Comparison of ENCODE assay signal across 9 cellular contexts in genomic region chr14:73057939-73058223, GRCh38. TPM values are rescaled to one million over a fixed set of nuclear protein-coding genes. Genes with fewer than 3 reads are reported as not detected.
A peak's percentile ranks its signal among the peaks of the same experiment; 100 is the strongest.
DNase-seq lines count a peak whose midpoint lies in the region; TF ChIP-seq lines count a peak whose summit lies in the region.
"Had no signal": no experiment of that assay in that cellular context is flagged by ENCODE, and none has a peak within 500 bp of the region (broad histone marks: within the 10 kb centered on the region; RNA-seq: fewer than 3 reads in every experiment).

No MANE protein-coding gene starts in this region.

- no peak for TF ChIP-seq CTCF in BE2C (IDR thresholded peaks at IDR 0.05; ENCODE audit: low read depth, low read length)
- TF ChIP-seq CTCF in OCI-LY1 (IDR thresholded peaks at IDR 0.05; ENCODE audit: low read length) = no peak
- no peak for TF ChIP-seq CTCF in esophagus muscularis mucosa (IDR thresholded peaks at IDR 0.05)
- TF ChIP-seq CTCF in neutrophil (IDR thresholded peaks at IDR 0.05) = no peak
- TF ChIP-seq CTCF in osteocyte (IDR thresholded peaks at IDR 0.05) = no peak

- H3K4me1 ChIP-seq in BE2C (no peaks in the 10 kb centered on the region), OCI-LY1 (ENCODE audit: insufficient read depth, low read length, severe bottlenecking) (peaks cover 29% of the 10 kb centered on the region), esophagus muscularis mucosa (peaks cover 38 to 46% (median 43%) of the 10 kb centered on the region in 4 donors), neutrophil (ENCODE audit: control insufficient read depth in 1 of 2, insufficient read depth in 1 of 2, low read depth in 1 of 2, low read length in 1 of 2) (peaks cover 22 to 30% of the 10 kb centered on the region in 2 experiments)

- H3K4me3 Mint-ChIP-seq in osteocyte (ENCODE audit: unreplicated experiment) = no peak overlapping the region
- H3K4me3 Mint-ChIP-seq: effector memory CD8-positive, alpha-beta T cell had no signal

- H3K27ac Mint-ChIP-seq in osteocyte (ENCODE audit: unreplicated experiment) = no peak overlapping the region
- H3K27ac Mint-ChIP-seq: effector memory CD8-positive, alpha-beta T cell had no signal

- peaks cover 42% of the 10 kb centered on the region for H3K79me2 ChIP-seq in OCI-LY1 (ENCODE audit: insufficient read depth, low read length)

- H3K27me3 ChIP-seq in BE2C = no peaks in the 10 kb centered on the region
- no peaks in the 10 kb centered on the region for H3K27me3 ChIP-seq in OCI-LY1 (ENCODE audit: insufficient read depth, low read length)
- no peaks in the 10 kb centered on the region for H3K27me3 ChIP-seq in esophagus muscularis mucosa
- no peaks in the 10 kb centered on the region for H3K27me3 ChIP-seq in neutrophil

- H3F3A ChIP-seq in OCI-LY1 (ENCODE audit: insufficient read depth, low read length) = no peaks in the 10 kb centered on the region

- H3K9ac ChIP-seq in OCI-LY1 (ENCODE audit: low read length) = peak overlapping the region; percentile 86

- no peaks in the 10 kb centered on the region for H4K20me1 ChIP-seq in OCI-LY1 (ENCODE audit: insufficient read depth, low read length)

- intact Hi-C loops in esophagus muscularis mucosa (cut with DNase I) = loop anchor here (2.0 kb wide), 1 partner anchor 31 kb away; the partner anchor contains the start of gene ZFYVE1

- no peak for TF ChIP-seq POLR2A in esophagus muscularis mucosa (IDR thresholded peaks at IDR 0.05; ENCODE audit: low read depth)

- peaks cover 12% of the 10 kb centered on the region for H3K36me3 ChIP-seq in BE2C
- H3K36me3 ChIP-seq in OCI-LY1 (ENCODE audit: insufficient read depth, low read length) = peaks cover 28% of the 10 kb centered on the region
- H3K36me3 ChIP-seq in esophagus muscularis mucosa = peaks cover 0 to 3% (median 0%) of the 10 kb centered on the region in 4 donors
- no peaks in the 10 kb centered on the region for H3K36me3 ChIP-seq in neutrophil

- DNase-seq in BE2C = no peak
- DNase-seq in esophagus muscularis mucosa (ENCODE audit: extremely low spot score) = no peak
- no peak for DNase-seq in NCI-H510A treated with DMSO at 0.1 percent for 48 hours (lab: John Stamatoyannopoulos, UW)
- DNase-seq in stimulated activated naive CD4-positive, alpha-beta T cell (lab: John Stamatoyannopoulos, UW) = no peak
- DNase-seq in NCI-H446 treated with DMSO at 0.1 percent for 48 hours (lab: John Stamatoyannopoulos, UW) = no peak
- DNase-seq in osteocyte (ENCODE audit: extremely low spot score, unreplicated experiment) = no peak

- H3K36me3 Mint-ChIP-seq in osteocyte (ENCODE audit: unreplicated experiment) = no peaks in the 10 kb centered on the region

- H3K4me2 ChIP-seq in OCI-LY1 (ENCODE audit: low read length) = peak overlapping the region; percentile 88

- no peaks in the 10 kb centered on the region for H3K9me3 Mint-ChIP-seq in osteocyte (ENCODE audit: unreplicated experiment)
- H3K9me3 Mint-ChIP-seq: effector memory CD8-positive, alpha-beta T cell had no signal

- WGBS in esophagus muscularis mucosa = 8% methylated on average over 8 of the region's 8 CpGs

- H3K27ac ChIP-seq in OCI-LY1 (ENCODE audit: low read depth, low read length, poor library complexity, severe bottlenecking) = peak overlapping the region; percentile 79
- peak overlapping the region; percentile 92 to 97 (median 94) for H3K27ac ChIP-seq in esophagus muscularis mucosa (replicated peaks in 1 of 4)
- peak overlapping the region; percentile 87 for H3K27ac ChIP-seq in neutrophil

- H3K4me3 ChIP-seq in BE2C (ENCODE audit: low read depth, low read length) (peak overlapping the region; percentile 91), OCI-LY1 (ENCODE audit: low read depth, low read length, poor library complexity, severe bottlenecking) (peak overlapping the region; percentile 94), esophagus muscularis mucosa (peak overlapping the region; percentile 76 to 94 (median 86)), neutrophil (ENCODE audit: low read depth in 1 of 2, low read length in 1 of 2) (peak overlapping the region; percentile 77 to 96)

- no peaks in the 10 kb centered on the region for H3K9me2 ChIP-seq in OCI-LY1 (ENCODE audit: low read depth, low read length)

- H3K9me3 ChIP-seq in BE2C = no peaks in the 10 kb centered on the region
- no peaks in the 10 kb centered on the region for H3K9me3 ChIP-seq in OCI-LY1 (ENCODE audit: low read length)
- no peaks in the 10 kb centered on the region for H3K9me3 ChIP-seq in esophagus muscularis mucosa
- no peaks in the 10 kb centered on the region for H3K9me3 ChIP-seq in neutrophil

- no peaks in the 10 kb centered on the region for H3K27me3 Mint-ChIP-seq in osteocyte (ENCODE audit: unreplicated experiment)
- H3K27me3 Mint-ChIP-seq: effector memory CD8-positive, alpha-beta T cell had no signal

- TF ChIP-seq EP300 in esophagus muscularis mucosa (IDR thresholded peaks at IDR 0.05) = no peak

- peaks cover 28% of the 10 kb centered on the region for H3K4me1 Mint-ChIP-seq in osteocyte (ENCODE audit: unreplicated experiment)

- H2AFZ ChIP-seq in OCI-LY1 (ENCODE audit: low read length) = no peak overlapping the region

RNA-seq across cellular contexts. Expression of gene RBM25, which starts 0.5 kb away (rescaled TPM):
- polyA plus RNA-seq in BE2C (2012; ENCODE audit: insufficient read depth, insufficient read length, low read depth) = 40.9 TPM
- total RNA-seq in esophagus muscularis mucosa = 10 to 100 TPM; 25.6 to 44.0 (median 35.1) TPM
- total RNA-seq in osteocyte = 58.6 and 62.7 TPM in 2 replicates

RNA-seq across cellular contexts. Expression of gene ZFYVE1, which starts 31.0 kb away (rescaled TPM):
- 7.6 TPM for polyA plus RNA-seq in BE2C (2012; ENCODE audit: insufficient read depth, insufficient read length, low read depth)
- total RNA-seq in esophagus muscularis mucosa (10 to 100 TPM; 18.4 to 26.6 (median 24.1) TPM), osteocyte (38.1 and 41.5 TPM in 2 replicates)
